ENCODE assay signal across 20 cellular contexts in the genomic region with DNA sequence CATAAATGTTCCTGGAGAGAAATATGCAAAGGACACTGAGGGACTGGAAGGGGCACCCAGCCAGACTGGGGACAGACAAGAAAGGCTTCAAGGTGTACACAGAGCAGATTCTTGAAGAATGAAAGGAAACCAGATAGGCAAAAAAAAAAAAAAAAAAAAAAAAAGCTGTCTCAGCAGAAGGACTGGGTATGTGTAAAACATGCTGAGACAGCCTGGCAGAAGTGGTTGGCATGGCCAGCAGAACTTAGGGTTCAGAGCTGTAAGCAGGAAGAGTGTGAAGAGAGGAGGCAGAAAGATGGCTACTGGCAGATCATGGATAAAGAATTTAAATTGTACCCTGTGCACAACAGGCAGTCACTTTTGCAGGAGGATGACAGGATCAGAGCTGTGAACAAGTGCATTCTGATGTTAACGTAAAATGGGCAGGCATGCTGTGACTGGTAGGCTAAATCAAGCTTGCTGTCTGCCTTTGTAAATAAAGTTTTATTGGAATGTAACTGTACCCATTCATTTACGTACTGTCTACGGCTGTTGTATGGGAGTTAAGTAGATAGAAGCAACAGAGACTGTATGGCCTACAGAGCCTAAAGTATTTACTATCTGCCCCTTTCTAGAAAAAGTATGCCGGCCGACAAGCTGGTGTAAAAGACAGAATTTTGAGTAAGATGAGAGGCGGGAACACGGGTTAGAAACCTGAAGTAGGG. TPM values are rescaled to one million over a fixed set of nuclear protein-coding genes. Genes with fewer than 3 reads are reported as not detected.
DNase-seq lines count a peak whose midpoint lies in the region; ATAC-seq, FAIRE-seq and TF ChIP-seq lines count a peak whose summit lies in the region.
"Had no signal": no experiment of that assay in that cellular context is flagged by ENCODE, and none has a peak within 500 bp of the region (broad histone marks: within the 10 kb centered on the region; RNA-seq: fewer than 3 reads in every experiment).

No MANE protein-coding gene starts in this region.

- no peak overlapping the region for H4K8ac ChIP-seq in mesenchymal stem cell (ENCODE audit: low read length)

- no TSS peak for BruUV-seq in GM12878 (replicated peaks; lab: Mats Ljungman, UMichigan)
- no TSS peak for BruUV-seq in OCI-LY7 (replicated peaks; lab: Mats Ljungman, UMichigan)

- H3K9me2 ChIP-seq in MM.1S (replicated peaks; ENCODE audit: insufficient read depth, low read length) = no peaks in the 10 kb centered on the region
- H3K9me2 ChIP-seq in OCI-LY7 (ENCODE audit: insufficient read depth, low read length) = no peaks in the 10 kb centered on the region
- H3K9me2 ChIP-seq: SK-N-SH had no signal

- H2BK5ac ChIP-seq in mesenchymal stem cell (ENCODE audit: low read depth, low read length, poor library complexity, severe bottlenecking) = no peak overlapping the region

- H3K4ac ChIP-seq in mesenchymal stem cell (ENCODE audit: low read depth in 1 of 2, low read length in 2 of 2) = no peak overlapping the region

- TF ChIP-seq CTCF in MM.1S (IDR thresholded peaks at IDR 0.05; ENCODE audit: low read length) (no peak), GM12878 (IDR thresholded peaks at IDR 0.05 in 2 of 3, conservative IDR thresholded peaks at IDR 0.05 in 1 of 3; ENCODE audit: control insufficient read depth in 2 of 3, extremely low read depth in 1 of 3, insufficient read depth in 1 of 3, low read depth in 3 of 3, low read length in 3 of 3) (no peak), parathyroid adenoma (IDR thresholded peaks at IDR 0.05) (no peak), OCI-LY7 (conservative IDR thresholded peaks at IDR 0.05; ENCODE audit: low read length) (no peak)

- H3F3A ChIP-seq in MM.1S (ENCODE audit: insufficient read depth, low read length) = no peaks in the 10 kb centered on the region

- SMC1A ChIA-PET in GM12878 (lab: Charles Lee; ENCODE audit: uncharacterized antibody, unreplicated experiment) = interaction anchor here (0.8 to 1.8 kb wide), 7 partner anchors 10 to 297 kb away, joined by 3 to 6 read pairs (median 3); no protein-coding TSS in a partner anchor

- H3K14ac ChIP-seq in mesenchymal stem cell (ENCODE audit: low read length in 2 of 2) = no peak overlapping the region

- no peak overlapping the region for H2BK120ac ChIP-seq in mesenchymal stem cell (ENCODE audit: low read depth, low read length)

- H3K4me2 ChIP-seq in MM.1S (ENCODE audit: low read depth, low read length) (no peak overlapping the region), GM12878 (ENCODE audit: control insufficient read depth, insufficient read depth) (no peak overlapping the region), parathyroid adenoma (ENCODE audit: low read length) (peak overlapping the region; percentile 15), mesenchymal stem cell (ENCODE audit: low read length, poor library complexity, severe bottlenecking) (no peak overlapping the region), OCI-LY7 (ENCODE audit: low read length) (no peak overlapping the region)
- H3K4me2 ChIP-seq: BLaER1, SK-N-SH had no signal

- no peak overlapping the region for H3K27ac ChIP-seq in CD4-positive, alpha-beta memory T cell (ENCODE audit: low read depth, low read length)
- H3K27ac ChIP-seq in MM.1S (ENCODE audit: low read length) = peak overlapping the region; percentile 21; the same call in 1 of the 2 replicates
- no peak overlapping the region for H3K27ac ChIP-seq in GM12878 (ENCODE audit: control insufficient read depth, insufficient read depth)
- no peak overlapping the region for H3K27ac ChIP-seq in parathyroid adenoma
- no peak overlapping the region for H3K27ac ChIP-seq in mesenchymal stem cell (ENCODE audit: low read length, poor library complexity, severe bottlenecking)
- H3K27ac ChIP-seq in OCI-LY7 (ENCODE audit: low read depth, low read length, poor library complexity, severe bottlenecking) = no peak overlapping the region
- H3K27ac ChIP-seq: BLaER1 had no signal

- intact Hi-C loops in CD4-positive, alpha-beta memory T cell (cut with micrococcal nuclease) = no loop called here
- intact Hi-C loops in GM12878 (cut with micrococcal nuclease; ENCODE audit: unreplicated experiment) = no loop called here
- intact Hi-C loops in OCI-LY7 (cut with micrococcal nuclease; ENCODE audit: unreplicated experiment) = no loop called here

- H3K79me1 ChIP-seq in mesenchymal stem cell (replicated peaks; ENCODE audit: low read length, poor library complexity, severe bottlenecking) = peaks cover 30% of the 10 kb centered on the region

- H3K79me2 ChIP-seq in MM.1S (ENCODE audit: low read length) = no peaks in the 10 kb centered on the region
- no peaks in the 10 kb centered on the region for H3K79me2 ChIP-seq in GM12878 (ENCODE audit: control insufficient read depth, insufficient read depth, low read length)
- no peaks in the 10 kb centered on the region for H3K79me2 ChIP-seq in parathyroid adenoma
- no peaks in the 10 kb centered on the region for H3K79me2 ChIP-seq in OCI-LY7 (ENCODE audit: insufficient read depth, low read depth, low read length)

- in situ Hi-C loops in GM12878 (cut with MboI) = loop anchor here (25.0 kb wide), 1 partner anchor 288 kb away; no protein-coding TSS in a partner anchor

- peaks cover 18% of the 10 kb centered on the region for H3K36me3 ChIP-seq in CD4-positive, alpha-beta memory T cell (ENCODE audit: insufficient read depth, low read length)
- H3K36me3 ChIP-seq in MM.1S (replicated peaks; ENCODE audit: insufficient read depth, low read length) (no peaks in the 10 kb centered on the region), GM12878 (ENCODE audit: control insufficient read depth in 2 of 2, insufficient read depth in 2 of 2, low read length in 1 of 2) (peaks cover 10 to 18% of the 10 kb centered on the region in 2 experiments), parathyroid adenoma (ENCODE audit: control insufficient read depth, insufficient read depth, low read length) (no peaks in the 10 kb centered on the region), mesenchymal stem cell (ENCODE audit: control insufficient read depth in 1 of 2, insufficient read depth in 2 of 2, low read depth in 1 of 2, low read length in 2 of 2) (peaks cover 33 to 87% of the 10 kb centered on the region in 2 experiments), OCI-LY7 (ENCODE audit: insufficient read depth, low read length) (peaks cover 20% of the 10 kb centered on the region)

- POLR2A ChIA-PET in CD4-positive, alpha-beta memory T cell (lab: Charles Lee; ENCODE audit: partially characterized antibody) = no interaction called here
- POLR2A ChIA-PET in GM12878 (lab: Charles Lee) (interaction anchor here (0.6 kb wide), 1 partner anchor 81 kb away, joined by 4 read pairs; no protein-coding TSS in a partner anchor), OCI-LY7 (lab: Charles Lee) (interaction anchor here (0.6 to 1.6 kb wide), 5 partner anchors 10 to 176 kb away, joined by 3 to 7 read pairs (median 5); no protein-coding TSS in a partner anchor)

- H3K9me3 Mint-ChIP-seq in CD4-positive, alpha-beta memory T cell = no peaks in the 10 kb centered on the region
- H3K9me3 Mint-ChIP-seq: CD8-positive, alpha-beta memory T cell had no signal

- H3K9ac ChIP-seq in MM.1S (ENCODE audit: low read length) (no peak overlapping the region), GM12878 (ENCODE audit: control insufficient read depth, insufficient read depth, low read length) (no peak overlapping the region), parathyroid adenoma (no peak overlapping the region), mesenchymal stem cell (ENCODE audit: low read length) (no peak overlapping the region)
- H3K9ac ChIP-seq: BLaER1, SK-N-SH had no signal

- 94% methylated on average over 7 of the region's 7 CpGs for WGBS in GM12878 (ENCODE audit: insufficient coverage, insufficient replicate concordance, low lambda C conversion rate, missing lambda C conversion rate)
- WGBS in mesenchymal stem cell = 95% methylated on average over 7 of the region's 7 CpGs

- no peak for DNase-seq in CD4-positive, alpha-beta memory T cell
- peak; percentile 43 for DNase-seq in MM.1S
- DNase-seq in GM12878 (ENCODE audit: low read depth, low spot score) = no peak
- no peak for DNase-seq in mesenchymal stem cell
- no peak for DNase-seq in OCI-LY7 (ENCODE audit: low spot score)
- DNase-seq in GM12891 (ENCODE audit: insufficient read length, low spot score) = no peak
- DNase-seq: CD8-positive, alpha-beta memory T cell; DMS53; Karpas-422; NCI-H1048; NCI-H1436; NCI-H1930; NCI-H446 treated with DMSO at 0.1 percent for 48 hours; NCI-H69; OCI-M1; SHP77; SK-N-SH had no signal

- no peak overlapping the region for H3K4me3 ChIP-seq in CD4-positive, alpha-beta memory T cell (ENCODE audit: low read length in 2 of 2)
- no peak overlapping the region for H3K4me3 ChIP-seq in MM.1S (ENCODE audit: low read length)
- H3K4me3 ChIP-seq in GM12878 = no peak overlapping the region
- peak overlapping the region; percentile 30 for H3K4me3 ChIP-seq in parathyroid adenoma (ENCODE audit: low read depth, low read length)
- H3K4me3 ChIP-seq in mesenchymal stem cell (ENCODE audit: insufficient read depth in 1 of 2, low read depth in 1 of 2, low read length in 2 of 2) = no peak overlapping the region
- H3K4me3 ChIP-seq in OCI-LY7 (ENCODE audit: low read depth, low read length, poor library complexity, severe bottlenecking) = no peak overlapping the region
- H3K4me3 ChIP-seq: BLaER1 had no signal

- H3K27me3 Mint-ChIP-seq in CD4-positive, alpha-beta memory T cell = no peaks in the 10 kb centered on the region
- H3K27me3 Mint-ChIP-seq: CD8-positive, alpha-beta memory T cell had no signal

- no peaks in the 10 kb centered on the region for H3K27me3 ChIP-seq in CD4-positive, alpha-beta memory T cell (ENCODE audit: insufficient read depth, low read length)
- no peaks in the 10 kb centered on the region for H3K27me3 ChIP-seq in MM.1S (replicated peaks; ENCODE audit: insufficient read depth, low read length)
- no peaks in the 10 kb centered on the region for H3K27me3 ChIP-seq in GM12878 (replicated peaks in 1 of 2; ENCODE audit: control insufficient read depth in 2 of 2, insufficient read depth in 2 of 2, low read length in 1 of 2)
- no peaks in the 10 kb centered on the region for H3K27me3 ChIP-seq in parathyroid adenoma (ENCODE audit: control insufficient read depth, insufficient read depth, low read length)
- no peaks in the 10 kb centered on the region for H3K27me3 ChIP-seq in mesenchymal stem cell (ENCODE audit: control insufficient read depth in 1 of 2, insufficient read depth in 1 of 2, low read length in 2 of 2)
- H3K27me3 ChIP-seq: BLaER1 had no signal

- no peak for TF ChIP-seq RAD21 in GM12878 (IDR thresholded peaks at IDR 0.05; ENCODE audit: insufficient read depth, low read depth, low read length)

- TF ChIP-seq POLR2A in GM12878 (IDR thresholded peaks at IDR 0.05; ENCODE audit: low read depth, low read length) = no peak
- TF ChIP-seq POLR2A in GM12891 (IDR thresholded peaks at IDR 0.05; ENCODE audit: low read depth, low read length) = no peak

- H2AK5ac ChIP-seq in mesenchymal stem cell (ENCODE audit: low read length, severe bottlenecking) = no peak overlapping the region

- peaks cover 34 to 57% of the 10 kb centered on the region in 2 donors for H3K36me3 Mint-ChIP-seq in CD4-positive, alpha-beta memory T cell

- peaks cover 0 to 2% (median 0%) of the 10 kb centered on the region in 4 donors for H3K4me1 Mint-ChIP-seq in CD4-positive, alpha-beta memory T cell

- RAD21 ChIA-PET in GM12878 (lab: Charles Lee; ENCODE audit: unreplicated experiment) = interaction anchor here (1.6 to 1.8 kb wide), 2 partner anchors 9 to 136 kb away, joined by 3 to 4 read pairs; no protein-coding TSS in a partner anchor

- H3K27ac Mint-ChIP-seq in CD4-positive, alpha-beta memory T cell = peak overlapping the region in 4 of 7 donors; percentile 44 to 85 (median 57)

- H3K18ac ChIP-seq in mesenchymal stem cell (ENCODE audit: low read depth in 1 of 2, low read length in 2 of 2) = no peak overlapping the region

- H3K9me3 ChIP-seq in CD4-positive, alpha-beta memory T cell (ENCODE audit: control insufficient read depth in 1 of 2, low read length in 2 of 2) = no peaks in the 10 kb centered on the region
- H3K9me3 ChIP-seq in MM.1S (replicated peaks; ENCODE audit: insufficient read depth, low read length) (no peaks in the 10 kb centered on the region), GM12878 (replicated peaks; ENCODE audit: control insufficient read depth, insufficient read depth, low read length) (no peaks in the 10 kb centered on the region), parathyroid adenoma (ENCODE audit: control insufficient read depth, low read length) (no peaks in the 10 kb centered on the region), mesenchymal stem cell (ENCODE audit: control insufficient read depth, low read length) (no peaks in the 10 kb centered on the region), OCI-LY7 (ENCODE audit: low read length) (no peaks in the 10 kb centered on the region)
- H3K9me3 ChIP-seq: SK-N-SH had no signal

- H3K4me1 ChIP-seq in CD4-positive, alpha-beta memory T cell (ENCODE audit: insufficient read depth, low read length) = no peaks in the 10 kb centered on the region
- H3K4me1 ChIP-seq in MM.1S (ENCODE audit: low read length) (peaks cover 24% of the 10 kb centered on the region), GM12878 (ENCODE audit: control insufficient read depth, insufficient read depth, low read length) (no peaks in the 10 kb centered on the region), parathyroid adenoma (no peaks in the 10 kb centered on the region), mesenchymal stem cell (ENCODE audit: control insufficient read depth, insufficient read depth, low read depth, low read length) (peaks cover 2% of the 10 kb centered on the region), OCI-LY7 (ENCODE audit: insufficient read depth, low read length, poor library complexity, severe bottlenecking) (no peaks in the 10 kb centered on the region)

- no peak overlapping the region for H3K23ac ChIP-seq in mesenchymal stem cell (ENCODE audit: low read length in 2 of 2)

- H2AFZ ChIP-seq in MM.1S (ENCODE audit: low read length) (no peak overlapping the region), GM12878 (ENCODE audit: control insufficient read depth, low read depth, low read length) (no peak overlapping the region), parathyroid adenoma (no peak overlapping the region), mesenchymal stem cell (ENCODE audit: low read depth, low read length) (no peak overlapping the region), OCI-LY7 (ENCODE audit: low read length) (no peak overlapping the region)

- CTCF ChIA-PET in CD4-positive, alpha-beta memory T cell (lab: Charles Lee; ENCODE audit: partially characterized antibody) = interaction anchor here (1.3 kb wide), 1 partner anchor 14 kb away, joined by 3 read pairs; no protein-coding TSS in a partner anchor
- CTCF ChIA-PET in GM12878 (lab: Yijun Ruan, JAX) (interaction anchor here (1.0 to 1.7 kb wide), 4 partner anchors 15 to 288 kb away, joined by 5 to 7 read pairs (median 5); no protein-coding TSS in a partner anchor), OCI-LY7 (lab: Charles Lee; ENCODE audit: unreplicated experiment) (interaction anchor here (0.6 kb wide), 1 partner anchor 173 kb away, joined by 3 read pairs; no protein-coding TSS in a partner anchor)

- no peaks in the 10 kb centered on the region for H4K20me1 ChIP-seq in MM.1S (ENCODE audit: insufficient read depth, low read length)
- no peaks in the 10 kb centered on the region for H4K20me1 ChIP-seq in GM12878 (ENCODE audit: control insufficient read depth, insufficient read depth)
- no peaks in the 10 kb centered on the region for H4K20me1 ChIP-seq in OCI-LY7 (ENCODE audit: insufficient read depth, low read length)
- H4K20me1 ChIP-seq: BLaER1 had no signal

- no peak overlapping the region for H4K91ac ChIP-seq in mesenchymal stem cell (ENCODE audit: low read length)

- no peak for ATAC-seq in GM12878

- TF ChIP-seq EP300 in GM12878 (IDR thresholded peaks at IDR 0.05; ENCODE audit: borderline replicate concordance in 1 of 2, control insufficient read depth in 1 of 2, low read depth in 2 of 2, low read length in 2 of 2) = no peak

- H2BK15ac ChIP-seq in mesenchymal stem cell (ENCODE audit: low read depth, poor library complexity, severe bottlenecking) = no peak overlapping the region

- no peak overlapping the region for H2BK12ac ChIP-seq in mesenchymal stem cell (ENCODE audit: low read length in 2 of 2)

- no peak overlapping the region for H3K4me3 Mint-ChIP-seq in CD4-positive, alpha-beta memory T cell
- H3K4me3 Mint-ChIP-seq: CD8-positive, alpha-beta memory T cell had no signal

- no peak for FAIRE-seq in GM12878 (lab: Jason Lieb, UNC)
- no peak for FAIRE-seq in GM12891 (lab: Jason Lieb, UNC)
- FAIRE-seq: H54 had no signal

RNA-seq across cellular contexts. Expression of a gene that starts 42.2 kb away (rescaled TPM):
- total RNA-seq in CD4-positive, alpha-beta memory T cell = 10 to 100 TPM; 17.5 to 17.8 TPM
- 10 to 100 TPM; 28.5 to 47.8 TPM for polyA plus RNA-seq in CD4-positive, alpha-beta memory T cell
- total RNA-seq in GM12878 (2013; cell fraction: nucleolus; rRNA removed) = 19.5 and 23.5 TPM in 2 replicates
- total RNA-seq in GM12878 (2014; rRNA removed) (59.5 and 60.0 TPM in 2 replicates), GM12878 (2014; rRNA removed; fragmentation: Illumina TruSeq; extraction: Trizol) (32.2 and 33.4 TPM in 2 replicates), GM12878 (2021) (33.1 and 36.6 TPM in 2 replicates), OCI-LY7 (2022) (38.1 and 38.5 TPM in 2 replicates)
- 20.3 TPM for polyA plus RNA-seq in GM12878 (2011; ENCODE audit: low read depth)
- polyA plus RNA-seq in GM12878 (2011; rRNA removed) (85.6 and 99.2 TPM in 2 replicates), GM12878 (2014; fragmentation: Illumina TruSeq; extraction: Trizol) (47.3 and 59.0 TPM in 2 replicates), GM12878 (2014; fragmentation: Nextera tagmentation; extraction: Ambion mirVana) (10 to 100 TPM; 14.3 to 20.8 TPM), GM12878 (2014; rRNA removed) (52.6 and 67.0 TPM in 2 replicates), GM12878 (2016; fragmentation: Nextera tagmentation; extraction: Ambion mirVana) (10 to 100 TPM; 63.3 to 66.7 TPM)
- 53.5 and 53.8 TPM in 2 replicates for polyA plus RNA-seq in GM12878 (2011; cell fraction: cytosol; rRNA removed)
- polyA plus RNA-seq in GM12878 (2011; cell fraction: nucleus; rRNA removed) = 40.5 and 45.1 TPM in 2 replicates
- polyA plus RNA-seq in GM12878 (2012) = 23.0 and 28.6 TPM in 2 replicates
- 42.2 and 43.7 TPM in 2 replicates for polyA minus RNA-seq in GM12878 (2011; rRNA and poly(A)+ RNA removed)
- 26.9 and 29.5 TPM in 2 replicates for polyA minus RNA-seq in GM12878 (2011; cell fraction: cytosol; rRNA and poly(A)+ RNA removed)
- polyA minus RNA-seq in GM12878 (2011; cell fraction: nucleus; rRNA and poly(A)+ RNA removed) = 22.7 and 26.8 TPM in 2 replicates
- 9.6 TPM for polyA plus RNA-seq in mesenchymal stem cell (2013, experiment 1 of 2)
- 9.6 TPM for polyA plus RNA-seq in mesenchymal stem cell (2013, experiment 2 of 2)
- total RNA-seq in OCI-LY7 (2014; rRNA removed; shearing (Covaris generic)) = 45.1 and 76.5 TPM in 2 replicates
- polyA plus RNA-seq in GM12891 (2012; ENCODE audit: low read depth, missing spikeins) = 29.2 TPM

RNA-seq across cellular contexts. Expression of a gene that starts 42.4 kb away (rescaled TPM):
- total RNA-seq in CD4-positive, alpha-beta memory T cell = 10 to 100 TPM; 11.6 to 12.7 TPM
- polyA plus RNA-seq in CD4-positive, alpha-beta memory T cell = 10 to 100 TPM; 23.0 to 28.8 TPM
- total RNA-seq in GM12878 (2013; cell fraction: nucleolus; rRNA removed) = 6.7 and 10.1 TPM in 2 replicates
- total RNA-seq in GM12878 (2014; rRNA removed) (33.4 and 37.0 TPM in 2 replicates), GM12878 (2014; rRNA removed; fragmentation: Illumina TruSeq; extraction: Trizol) (29.2 and 32.6 TPM in 2 replicates), GM12878 (2021) (18.5 and 21.6 TPM in 2 replicates), OCI-LY7 (2022) (27.9 and 28.9 TPM in 2 replicates)
- polyA plus RNA-seq in GM12878 (2011; ENCODE audit: low read depth) = 4.7 TPM
- polyA plus RNA-seq in GM12878 (2011; rRNA removed) (40.3 and 59.8 TPM in 2 replicates), GM12878 (2014; fragmentation: Illumina TruSeq; extraction: Trizol) (27.2 and 30.5 TPM in 2 replicates), GM12878 (2014; fragmentation: Nextera tagmentation; extraction: Ambion mirVana) (10 to 100 TPM; 25.9 to 31.2 TPM), GM12878 (2014; rRNA removed) (34.5 and 35.2 TPM in 2 replicates), GM12878 (2016; fragmentation: Nextera tagmentation; extraction: Ambion mirVana) (10 to 100 TPM; 53.6 to 59.0 TPM)
- 12.3 and 14.2 TPM in 2 replicates for polyA plus RNA-seq in GM12878 (2011; cell fraction: cytosol; rRNA removed)
- polyA plus RNA-seq in GM12878 (2011; cell fraction: nucleus; rRNA removed) = 14.3 and 15.4 TPM in 2 replicates
- 13.2 and 14.7 TPM in 2 replicates for polyA plus RNA-seq in GM12878 (2012)
- polyA minus RNA-seq in GM12878 (2011; rRNA and poly(A)+ RNA removed) = 6.2 and 6.9 TPM in 2 replicates
- polyA minus RNA-seq in GM12878 (2011; cell fraction: cytosol; rRNA and poly(A)+ RNA removed) = 5.7 and 7.5 TPM in 2 replicates
- polyA minus RNA-seq in GM12878 (2011; cell fraction: nucleus; rRNA and poly(A)+ RNA removed) = 6.9 and 10.0 TPM in 2 replicates
- 11.2 TPM for polyA plus RNA-seq in mesenchymal stem cell (2013, experiment 1 of 2)
- 11.7 TPM for polyA plus RNA-seq in mesenchymal stem cell (2013, experiment 2 of 2)
- total RNA-seq in OCI-LY7 (2014; rRNA removed; shearing (Covaris generic)) = 54.8 and 78.7 TPM in 2 replicates
- polyA plus RNA-seq in GM12891 (2012; ENCODE audit: low read depth, missing spikeins) = 14.9 TPM
